ENCODE assay signal across 10 cellular contexts in genomic region chr5:116358911-116359418, GRCh38.
DNase-seq lines count a peak whose midpoint lies in the region; ATAC-seq and TF ChIP-seq lines count a peak whose summit lies in the region.
"Had no signal": no experiment of that assay in that cellular context is flagged by ENCODE, and none has a peak within 500 bp of the region (broad histone marks: within the 10 kb centered on the region; RNA-seq: fewer than 3 reads in every experiment).

No MANE protein-coding gene starts in this region.

- H3K4me1 Mint-ChIP-seq in stimulated activated naive CD8-positive, alpha-beta T cell treated with anti-CD3 and anti-CD28 coated beads, Interleukin-15, amount 100 ng/mL, for 72 hours = no peaks in the 10 kb centered on the region

- peak overlapping the region in 1 of 2 donors; percentile 51 for H3K27ac Mint-ChIP-seq in stimulated activated naive CD8-positive, alpha-beta T cell treated with anti-CD3 and anti-CD28 coated beads, Interleukin-15, amount 100 ng/mL, for 72 hours

- no peak overlapping the region for H3K4me3 ChIP-seq in HL-60 (replicated peaks; ENCODE audit: insufficient read depth, low read length)

- peak overlapping the region; percentile 35; the same call in 1 of the 2 replicates for H3K27ac ChIP-seq in HL-60 (replicated peaks)

- no peak overlapping the region for H3K4me3 Mint-ChIP-seq in stimulated activated naive CD8-positive, alpha-beta T cell treated with anti-CD3 and anti-CD28 coated beads, Interleukin-15, amount 100 ng/mL, for 72 hours

- peaks cover 9 to 13% of the 10 kb centered on the region in 2 donors for H3K9me3 Mint-ChIP-seq in stimulated activated naive CD8-positive, alpha-beta T cell treated with anti-CD3 and anti-CD28 coated beads, Interleukin-15, amount 100 ng/mL, for 72 hours

- no peaks in the 10 kb centered on the region for H3K27me3 ChIP-seq in HL-60 (ENCODE audit: insufficient read depth, poor library complexity, severe bottlenecking)

- H3K27me3 Mint-ChIP-seq in stimulated activated naive CD8-positive, alpha-beta T cell treated with anti-CD3 and anti-CD28 coated beads, Interleukin-15, amount 100 ng/mL, for 72 hours = no peaks in the 10 kb centered on the region

- ATAC-seq in GM18519 (IDR thresholded peaks at IDR 0.05; ENCODE audit: low FRiP score, unreplicated experiment) = peak; percentile 98
- ATAC-seq in GM21825 (IDR thresholded peaks at IDR 0.05; ENCODE audit: unreplicated experiment) = peak; percentile 99
- peak; percentile 15 for ATAC-seq in left lobe of liver
- ATAC-seq in stimulated activated naive CD8-positive, alpha-beta T cell treated with anti-CD3 and anti-CD28 coated beads, Interleukin-15, amount 100 ng/mL, for 72 hours = no peak

- DNase-seq in HL-60 (ENCODE audit: low read depth in 1 of 2, low spot score in 1 of 2) (peak in 1 of 2 experiments; percentile 1), left lobe of liver (ENCODE audit: low spot score) (no peak), cerebellum (ENCODE audit: low spot score) (no peak), glomerular visceral epithelial cell (ENCODE audit: extremely low spot score) (no peak), SHP77 (lab: John Stamatoyannopoulos, UW) (no peak)
- DNase-seq in stimulated activated naive CD8-positive, alpha-beta T cell treated with anti-CD3 and anti-CD28 coated beads, Interleukin-15, amount 100 ng/mL, for 72 hours = no peak
- DNase-seq: NCI-H510A, retina had no signal

- TF ChIP-seq CTCF in HL-60 (IDR thresholded peaks at IDR 0.05; ENCODE audit: insufficient read depth, low read length) = no peak
